Comparison of ENCODE assay signal across 16 cellular contexts in genomic region chr2:128585706-128586105, GRCh38.
A peak's percentile ranks its signal among the peaks of the same experiment; 100 is the strongest.
DNase-seq lines count a peak whose midpoint lies in the region; ATAC-seq and TF ChIP-seq lines count a peak whose summit lies in the region.
"Had no signal": no experiment of that assay in that cellular context is flagged by ENCODE, and none has a peak within 500 bp of the region (broad histone marks: within the 10 kb centered on the region; RNA-seq: fewer than 3 reads in every experiment).

No MANE protein-coding gene starts in this region.

- H3K36me3 ChIP-seq in MM.1S (replicated peaks; ENCODE audit: insufficient read depth, low read length) (no peaks in the 10 kb centered on the region), SK-N-SH (replicated peaks in 1 of 2; ENCODE audit: control insufficient read depth in 1 of 2, insufficient read depth in 2 of 2, low read length in 1 of 2) (no peaks in the 10 kb centered on the region)
- H3K36me3 ChIP-seq: adrenal gland, HAP-1, right atrium auricular region had no signal

- no peak for TF ChIP-seq EP300 in SK-N-SH (IDR thresholded peaks at IDR 0.05; ENCODE audit: borderline replicate concordance in 1 of 2, low read depth in 1 of 2, low read length in 1 of 2)

- 68% methylated on average over 3 of the region's 3 CpGs for WGBS in SK-N-SH (ENCODE audit: low lambda C conversion rate)

- H3K9me2 ChIP-seq in MM.1S (replicated peaks; ENCODE audit: insufficient read depth, low read length) = no peaks in the 10 kb centered on the region
- no peaks in the 10 kb centered on the region for H3K9me2 ChIP-seq in SK-N-SH

- H3K27me3 ChIP-seq in MM.1S (replicated peaks; ENCODE audit: insufficient read depth, low read length) (no peaks in the 10 kb centered on the region), SK-N-SH (ENCODE audit: insufficient read depth) (no peaks in the 10 kb centered on the region)
- H3K27me3 ChIP-seq: adrenal gland, right atrium auricular region had no signal

- DNase-seq in EL (peak; percentile 72), RPMI7951 (ENCODE audit: low read depth) (peak; percentile 17), non-pigmented ciliary epithelial cell (ENCODE audit: low read depth) (peak; percentile 85), MM.1S (no peak), SK-N-SH (no peak), foreskin melanocyte (no peak)
- DNase-seq in stimulated activated CD4-positive, alpha-beta T cell treated with anti-CD3 and anti-CD28 coated beads, Interleukin-4, amount 100 ng/mL, for 1 hour = no peak
- DNase-seq: CD8-positive, alpha-beta T cell; left ventricle myocardium superior; natural killer cell; stimulated activated CD4-positive, alpha-beta T cell treated with anti-CD3 and anti-CD28 coated beads, Interleukin-4, amount 100 ng/mL, for 24 hours; stimulated activated naive CD4-positive, alpha-beta T cell had no signal

- no peaks in the 10 kb centered on the region for H3F3A ChIP-seq in MM.1S (ENCODE audit: insufficient read depth, low read length)
- H3F3A ChIP-seq in SK-N-SH (replicated peaks; ENCODE audit: insufficient read depth) = no peaks in the 10 kb centered on the region

- no peak for TF ChIP-seq RAD21 in SK-N-SH (IDR thresholded peaks at IDR 0.05; ENCODE audit: low read length)

- H3K27ac ChIP-seq in MM.1S (ENCODE audit: low read length) = no peak overlapping the region
- H3K27ac ChIP-seq in SK-N-SH (ENCODE audit: low read depth in 2 of 2, low read length in 1 of 2) = no peak overlapping the region
- H3K27ac ChIP-seq: adrenal gland, right atrium auricular region had no signal

- ATAC-seq in esophagus mucosa = peak; percentile 98
- ATAC-seq: CD8-positive, alpha-beta T cell; left ventricle myocardium superior; natural killer cell had no signal

- no peaks in the 10 kb centered on the region for H3K4me1 ChIP-seq in MM.1S (ENCODE audit: low read length)
- H3K4me1 ChIP-seq in SK-N-SH (ENCODE audit: control insufficient read depth in 1 of 2, insufficient read depth in 2 of 2, low read depth in 1 of 2, low read length in 1 of 2) = peaks cover 0 to 1% of the 10 kb centered on the region in 2 experiments; a peak in 1 of 4 replicates
- H3K4me1 ChIP-seq: adrenal gland, HAP-1, right atrium auricular region had no signal

- CTCF ChIA-PET in SK-N-SH (lab: Yijun Ruan, JAX) = no interaction called here

- H3K9ac ChIP-seq in MM.1S (ENCODE audit: low read length) (no peak overlapping the region), SK-N-SH (no peak overlapping the region)

- POLR2A ChIA-PET in SK-N-SH (lab: Yijun Ruan, JAX) = no interaction called here

- H3K4me2 ChIP-seq in MM.1S (ENCODE audit: low read depth, low read length) (no peak overlapping the region), SK-N-SH (no peak overlapping the region)

- TF ChIP-seq CTCF in MM.1S (IDR thresholded peaks at IDR 0.05; ENCODE audit: low read length) (no peak), SK-N-SH (IDR thresholded peaks at IDR 0.05) (no peak)

- no peaks in the 10 kb centered on the region for H4K20me1 ChIP-seq in MM.1S (ENCODE audit: insufficient read depth, low read length)
- H4K20me1 ChIP-seq in SK-N-SH (ENCODE audit: insufficient read depth) = no peaks in the 10 kb centered on the region

- H2AFZ ChIP-seq in MM.1S (ENCODE audit: low read length) (no peak overlapping the region), SK-N-SH (ENCODE audit: low read depth) (no peak overlapping the region)

- no peaks in the 10 kb centered on the region for H3K9me3 ChIP-seq in MM.1S (replicated peaks; ENCODE audit: insufficient read depth, low read length)
- no peaks in the 10 kb centered on the region for H3K9me3 ChIP-seq in SK-N-SH
- H3K9me3 ChIP-seq: adrenal gland, HAP-1 had no signal

- no peaks in the 10 kb centered on the region for H3K79me2 ChIP-seq in MM.1S (ENCODE audit: low read length)
- H3K79me2 ChIP-seq in SK-N-SH (ENCODE audit: insufficient read depth) = no peaks in the 10 kb centered on the region

- no peak overlapping the region for H3K4me3 ChIP-seq in MM.1S (ENCODE audit: low read length)
- no peak overlapping the region for H3K4me3 ChIP-seq in SK-N-SH (ENCODE audit: low read depth in 2 of 2, low read length in 1 of 2)
- H3K4me3 ChIP-seq: adrenal gland, HAP-1, right atrium auricular region had no signal

TF ChIP-seq in SK-N-SH, 30 proteins besides CTCF, POLR2A, EP300 and RAD21:
- TF ChIP-seq USF2 (IDR thresholded peaks at IDR 0.05; ENCODE audit: borderline replicate concordance, low read depth, low read length) (no peak), RFX5 (IDR thresholded peaks at IDR 0.05; ENCODE audit: low read length) (no peak), FOXM1 (IDR thresholded peaks at IDR 0.05; ENCODE audit: low read depth) (no peak), PBX3 (IDR thresholded peaks at IDR 0.05) (no peak), SMC3 (IDR thresholded peaks at IDR 0.05; ENCODE audit: low read depth, low read length) (no peak), NFIC (IDR thresholded peaks at IDR 0.05; ENCODE audit: borderline replicate concordance) (no peak), JUND (IDR thresholded peaks at IDR 0.05) (no peak), RXRA (IDR thresholded peaks at IDR 0.05; ENCODE audit: borderline replicate concordance, low read depth) (no peak), TAF1 (IDR thresholded peaks at IDR 0.05; ENCODE audit: borderline replicate concordance, low read depth, low read length) (no peak), REST (IDR thresholded peaks at IDR 0.05; ENCODE audit: low read depth, low read length) (no peak)

Comparison
In these comparisons a context has a peak if more than half of its experiments do, and no peak if none do; other contexts are left out.
1. DNase-seq: peak in EL (single experiment), RPMI7951 (single experiment) and non-pigmented ciliary epithelial cell (single experiment); none in MM.1S (single experiment), SK-N-SH (single experiment), foreskin melanocyte (single experiment) and stimulated activated CD4-positive, alpha-beta T cell treated with anti-CD3 and anti-CD28 coated beads, Interleukin-4, amount 100 ng/mL, for 1 hour (single experiment).